22 cellular contexts compared by ENCODE assay signal in the genomic region with DNA sequence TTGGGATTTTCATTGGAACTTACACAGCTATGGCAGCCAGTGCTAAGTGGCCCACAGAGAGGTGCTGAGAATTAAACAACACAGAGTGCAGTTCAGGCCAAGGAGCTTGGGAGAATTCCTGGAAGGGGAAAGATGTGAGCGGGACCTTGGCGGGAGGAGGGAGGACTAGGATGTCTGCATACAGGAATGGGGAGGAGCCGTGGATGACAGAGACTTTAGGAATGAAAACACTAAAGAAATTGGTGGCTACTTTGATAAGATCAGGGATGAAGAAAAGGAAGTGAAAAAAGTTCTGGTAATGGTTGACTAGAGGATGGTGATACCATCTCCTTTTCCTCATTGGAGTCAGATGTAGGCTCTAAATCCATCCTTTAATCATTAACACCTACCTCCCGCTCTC.
DNase-seq lines count a peak whose midpoint lies in the region; ATAC-seq, FAIRE-seq and TF ChIP-seq lines count a peak whose summit lies in the region.
"Had no signal": no experiment of that assay in that cellular context is flagged by ENCODE, and none has a peak within 500 bp of the region (broad histone marks: within the 10 kb centered on the region; RNA-seq: fewer than 3 reads in every experiment).

No MANE protein-coding gene starts in this region.

- BruUV-seq in OCI-LY7 (replicated peaks; lab: Mats Ljungman, UMichigan) = no TSS peak

- no peaks in the 10 kb centered on the region for H3K9me3 Mint-ChIP-seq in stimulated activated naive CD8-positive, alpha-beta T cell treated with anti-CD3 and anti-CD28 coated beads, Interleukin-15, amount 100 ng/mL, for 72 hours
- H3K9me3 Mint-ChIP-seq: activated T-cell treated with anti-CD3 and anti-CD28 coated beads, Interleukin-2, amount 50 U/mL, for 4 hours had no signal

- in situ Hi-C loops in gastrocnemius medialis (cut with MboI; ENCODE audit: low sequenced_read_pairs in 4 of 4) = no loop called here

- intact Hi-C loops in OCI-LY7 (cut with micrococcal nuclease; ENCODE audit: unreplicated experiment) (no loop called here), gastrocnemius medialis (cut with DNase I; ENCODE audit: low total_unique reads) (no loop called here)

- H3K9ac ChIP-seq in mesenchymal stem cell (ENCODE audit: low read length) = no peak overlapping the region

- no peaks in the 10 kb centered on the region for H3K79me2 ChIP-seq in OCI-LY7 (ENCODE audit: insufficient read depth, low read depth, low read length)

- TF ChIP-seq POLR2A in gastrocnemius medialis (IDR thresholded peaks at IDR 0.05) = no peak

- H3K9me3 ChIP-seq in mesenchymal stem cell (ENCODE audit: control insufficient read depth, low read length) (no peaks in the 10 kb centered on the region), OCI-LY7 (ENCODE audit: low read length) (no peaks in the 10 kb centered on the region), gastrocnemius medialis (no peaks in the 10 kb centered on the region)
- H3K9me3 ChIP-seq: SJCRH30, tibial artery had no signal

- no peaks in the 10 kb centered on the region for H3K36me3 ChIP-seq in mesenchymal stem cell (ENCODE audit: control insufficient read depth in 1 of 2, insufficient read depth in 2 of 2, low read depth in 1 of 2, low read length in 2 of 2)
- no peaks in the 10 kb centered on the region for H3K36me3 ChIP-seq in OCI-LY7 (ENCODE audit: insufficient read depth, low read length)
- H3K36me3 ChIP-seq in gastrocnemius medialis = no peaks in the 10 kb centered on the region
- H3K36me3 ChIP-seq: SJCRH30, tibial artery had no signal

- no peak overlapping the region for H2BK15ac ChIP-seq in mesenchymal stem cell (ENCODE audit: low read depth, poor library complexity, severe bottlenecking)

- no peak overlapping the region for H2BK5ac ChIP-seq in mesenchymal stem cell (ENCODE audit: low read depth, low read length, poor library complexity, severe bottlenecking)

- H2AK5ac ChIP-seq in mesenchymal stem cell (ENCODE audit: low read length, severe bottlenecking) = no peak overlapping the region

- no peak overlapping the region for H3K4ac ChIP-seq in mesenchymal stem cell (ENCODE audit: low read depth in 1 of 2, low read length in 2 of 2)

- H3K4me1 ChIP-seq in mesenchymal stem cell (ENCODE audit: control insufficient read depth, insufficient read depth, low read depth, low read length) (peaks cover 10% of the 10 kb centered on the region), OCI-LY7 (ENCODE audit: insufficient read depth, low read length, poor library complexity, severe bottlenecking) (no peaks in the 10 kb centered on the region), gastrocnemius medialis (no peaks in the 10 kb centered on the region)

- WGBS in mesenchymal stem cell = 22% methylated on average over 4 of the region's 4 CpGs

- no peak overlapping the region for H4K91ac ChIP-seq in mesenchymal stem cell (ENCODE audit: low read length)

- H3K4me1 Mint-ChIP-seq in stimulated activated naive CD8-positive, alpha-beta T cell treated with anti-CD3 and anti-CD28 coated beads, Interleukin-15, amount 100 ng/mL, for 72 hours = no peaks in the 10 kb centered on the region
- H3K4me1 Mint-ChIP-seq: stimulated activated effector memory CD8-positive, alpha-beta T cell treated with anti-CD3 and anti-CD28 coated beads, Interleukin-12 subunit alpha, Interleukin-12 subunit beta, amount 100 ng/mL, for 72 hours had no signal

- FAIRE-seq in frontal cortex (lab: Jason Lieb, UNC) = no peak
- FAIRE-seq: TTC549 had no signal

- peak overlapping the region in 1 of 2 experiments; percentile 68 for H2BK12ac ChIP-seq in mesenchymal stem cell (ENCODE audit: low read length in 2 of 2)

- no peaks in the 10 kb centered on the region for H3K9me2 ChIP-seq in OCI-LY7 (ENCODE audit: insufficient read depth, low read length)

- ATAC-seq in stimulated activated naive CD8-positive, alpha-beta T cell treated with anti-CD3 and anti-CD28 coated beads, Interleukin-15, amount 100 ng/mL, for 72 hours = no peak
- no peak for ATAC-seq in gastrocnemius medialis
- ATAC-seq: activated T-cell treated with anti-CD3 and anti-CD28 coated beads, Interleukin-2, amount 50 U/mL, for 4 hours; effector memory CD8-positive, alpha-beta T cell; stimulated activated effector memory CD8-positive, alpha-beta T cell treated with anti-CD3 and anti-CD28 coated beads, Interleukin-12 subunit alpha, Interleukin-12 subunit beta, amount 100 ng/mL, for 72 hours had no signal

- H3K79me1 ChIP-seq in mesenchymal stem cell (replicated peaks; ENCODE audit: low read length, poor library complexity, severe bottlenecking) = no peaks in the 10 kb centered on the region

- no peak overlapping the region for H3K27ac Mint-ChIP-seq in stimulated activated naive CD8-positive, alpha-beta T cell treated with anti-CD3 and anti-CD28 coated beads, Interleukin-15, amount 100 ng/mL, for 72 hours
- H3K27ac Mint-ChIP-seq: activated naive CD8-positive, alpha-beta T cell; effector memory CD8-positive, alpha-beta T cell; stimulated activated effector memory CD8-positive, alpha-beta T cell treated with anti-CD3 and anti-CD28 coated beads, Interleukin-12 subunit alpha, Interleukin-12 subunit beta, amount 100 ng/mL, for 72 hours had no signal

- H3K27ac ChIP-seq in mesenchymal stem cell (ENCODE audit: low read length, poor library complexity, severe bottlenecking) = peak overlapping the region; percentile 82
- H3K27ac ChIP-seq in OCI-LY7 (ENCODE audit: low read depth, low read length, poor library complexity, severe bottlenecking) = no peak overlapping the region
- no peak overlapping the region for H3K27ac ChIP-seq in gastrocnemius medialis
- H3K27ac ChIP-seq: skin epidermis had no signal

- CTCF ChIA-PET in OCI-LY7 (lab: Charles Lee; ENCODE audit: unreplicated experiment) = no interaction called here

- TF ChIP-seq CTCF in choroid plexus epithelial cell (conservative IDR thresholded peaks at IDR 0.05; ENCODE audit: low read depth, low read length) (no peak), OCI-LY7 (conservative IDR thresholded peaks at IDR 0.05; ENCODE audit: low read length) (no peak), gastrocnemius medialis (IDR thresholded peaks at IDR 0.05 in 4 of 5, conservative IDR thresholded peaks at IDR 0.05 in 1 of 5) (no peak)

- H3K27me3 ChIP-seq in mesenchymal stem cell (ENCODE audit: control insufficient read depth in 1 of 2, insufficient read depth in 1 of 2, low read length in 2 of 2) (no peaks in the 10 kb centered on the region), gastrocnemius medialis (no peaks in the 10 kb centered on the region)
- H3K27me3 ChIP-seq: SJCRH30, tibial artery had no signal

- no peak overlapping the region for H3K4me3 Mint-ChIP-seq in stimulated activated naive CD8-positive, alpha-beta T cell treated with anti-CD3 and anti-CD28 coated beads, Interleukin-15, amount 100 ng/mL, for 72 hours
- H3K4me3 Mint-ChIP-seq: activated naive CD8-positive, alpha-beta T cell; activated T-cell treated with anti-CD3 and anti-CD28 coated beads, Interleukin-2, amount 50 U/mL, for 4 hours; effector memory CD8-positive, alpha-beta T cell; stimulated activated effector memory CD8-positive, alpha-beta T cell treated with anti-CD3 and anti-CD28 coated beads, Interleukin-12 subunit alpha, Interleukin-12 subunit beta, amount 100 ng/mL, for 72 hours had no signal

- no peak overlapping the region for H4K8ac ChIP-seq in mesenchymal stem cell (ENCODE audit: low read length)

- H3K18ac ChIP-seq in mesenchymal stem cell (ENCODE audit: low read depth in 1 of 2, low read length in 2 of 2) = no peak overlapping the region

- H3K4me2 ChIP-seq in mesenchymal stem cell (ENCODE audit: low read length, poor library complexity, severe bottlenecking) = no peak overlapping the region
- H3K4me2 ChIP-seq in OCI-LY7 (ENCODE audit: low read length) = no peak overlapping the region

- H3K23ac ChIP-seq in mesenchymal stem cell (ENCODE audit: low read length in 2 of 2) = no peak overlapping the region

- no peaks in the 10 kb centered on the region for H3K27me3 Mint-ChIP-seq in stimulated activated naive CD8-positive, alpha-beta T cell treated with anti-CD3 and anti-CD28 coated beads, Interleukin-15, amount 100 ng/mL, for 72 hours
- H3K27me3 Mint-ChIP-seq: effector memory CD8-positive, alpha-beta T cell had no signal

- peak overlapping the region; percentile 64 for H2BK120ac ChIP-seq in mesenchymal stem cell (ENCODE audit: low read depth, low read length)

- POLR2A ChIA-PET in OCI-LY7 (lab: Charles Lee) = interaction anchor here (0.6 kb wide), 1 partner anchor 38 kb away, joined by 3 read pairs; no protein-coding TSS in a partner anchor

- no peak overlapping the region for H3K14ac ChIP-seq in mesenchymal stem cell (ENCODE audit: low read length in 2 of 2)

- DNase-seq in AG08395 (ENCODE audit: low spot score) = peak; percentile 41
- peak; percentile 24 for DNase-seq in HT-29 (ENCODE audit: low spot score)
- DNase-seq in choroid plexus epithelial cell (ENCODE audit: low read depth) = peak; percentile 44
- peak; percentile 79 for DNase-seq in mesenchymal stem cell
- DNase-seq in frontal cortex (ENCODE audit: low spot score in 2 of 2) = no peak
- no peak for DNase-seq in OCI-LY7 (ENCODE audit: low spot score)
- no peak for DNase-seq in stimulated activated naive CD8-positive, alpha-beta T cell treated with anti-CD3 and anti-CD28 coated beads, Interleukin-15, amount 100 ng/mL, for 72 hours
- DNase-seq in gastrocnemius medialis = no peak
- DNase-seq: activated CD4-positive, alpha-beta T cell treated with anti-CD3 and anti-CD28 coated beads, Interleukin-2, amount 50 U/mL, for 48 hours; activated T-cell treated with anti-CD3 and anti-CD28 coated beads, Interleukin-2, amount 50 U/mL, for 4 hours; Caco-2; caudate nucleus; effector memory CD8-positive, alpha-beta T cell; Karpas-422; NCI-H1436 treated with DMSO at 0.1 percent for 48 hours; NCI-H345; SJCRH30; tibial artery had no signal

- no peak overlapping the region for H3K4me3 ChIP-seq in choroid plexus epithelial cell (ENCODE audit: low read depth, low read length)
- no peak overlapping the region for H3K4me3 ChIP-seq in mesenchymal stem cell (ENCODE audit: insufficient read depth in 1 of 2, low read depth in 1 of 2, low read length in 2 of 2)
- no peak overlapping the region for H3K4me3 ChIP-seq in OCI-LY7 (ENCODE audit: low read depth, low read length, poor library complexity, severe bottlenecking)
- no peak overlapping the region for H3K4me3 ChIP-seq in gastrocnemius medialis
- H3K4me3 ChIP-seq: SJCRH30, skin epidermis, tibial artery had no signal

- no peak overlapping the region for H2AFZ ChIP-seq in mesenchymal stem cell (ENCODE audit: low read depth, low read length)
- no peak overlapping the region for H2AFZ ChIP-seq in OCI-LY7 (ENCODE audit: low read length)

- no peaks in the 10 kb centered on the region for H4K20me1 ChIP-seq in OCI-LY7 (ENCODE audit: insufficient read depth, low read length)

Comparison
In these comparisons a context has a peak if more than half of its experiments do, and no peak if none do; other contexts are left out.
1. DNase-seq: peak in AG08395 (single experiment), HT-29 (single experiment), choroid plexus epithelial cell (single experiment) and mesenchymal stem cell (single experiment); none in frontal cortex (0 of 2), OCI-LY7 (single experiment), stimulated activated naive CD8-positive, alpha-beta T cell treated with anti-CD3 and anti-CD28 coated beads, Interleukin-15, amount 100 ng/mL, for 72 hours (0 of 2) and gastrocnemius medialis (0 of 2).